ENCODE assay signal across 15 cellular contexts in the genomic region with DNA sequence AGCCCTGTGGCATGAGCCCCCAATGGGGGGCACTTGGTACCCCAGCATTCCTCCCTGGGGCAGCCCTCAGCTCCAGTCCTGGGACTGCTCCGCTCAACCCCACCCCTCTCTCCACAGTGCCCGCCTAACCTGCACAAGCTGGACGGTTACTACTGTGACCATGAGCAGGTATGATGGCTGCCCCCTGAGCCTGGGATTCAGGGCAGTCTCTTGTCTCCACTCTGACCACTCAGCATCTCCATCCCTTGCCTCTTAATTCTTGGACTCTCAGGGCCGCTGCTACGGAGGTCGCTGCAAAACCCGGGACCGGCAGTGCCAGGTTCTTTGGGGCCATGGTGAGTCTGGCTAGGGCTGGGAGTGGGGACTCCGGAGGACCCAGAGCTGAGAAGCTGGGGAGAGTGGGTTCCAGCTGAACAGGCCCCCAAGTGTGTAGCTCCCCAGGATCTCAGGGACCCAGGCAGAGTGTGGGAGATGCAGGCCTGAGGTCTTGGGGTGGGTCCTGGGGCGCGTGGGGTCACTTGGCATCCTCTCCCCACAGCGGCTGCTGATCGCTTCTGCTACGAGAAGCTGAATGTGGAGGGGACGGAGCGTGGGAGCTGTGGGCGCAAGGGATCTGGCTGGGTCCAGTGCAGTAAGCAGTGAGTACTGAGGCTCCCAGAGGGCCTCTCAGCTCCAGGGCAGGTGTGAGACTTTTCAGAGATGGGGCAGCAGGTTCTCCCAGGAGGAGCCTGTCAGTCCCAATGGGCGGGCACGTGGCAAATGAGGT. TPM values are rescaled to one million over a fixed set of nuclear protein-coding genes. Genes with fewer than 3 reads are reported as not detected.
DNase-seq lines count a peak whose midpoint lies in the region; ATAC-seq and TF ChIP-seq lines count a peak whose summit lies in the region.
"Had no signal": no experiment of that assay in that cellular context is flagged by ENCODE, and none has a peak within 500 bp of the region (broad histone marks: within the 10 kb centered on the region; RNA-seq: fewer than 3 reads in every experiment).

No MANE protein-coding gene starts in this region.

- H3K36me3 ChIP-seq in Karpas-422 (ENCODE audit: insufficient read depth, low read length): no peaks in the 10 kb centered on the region
- H3K36me3 ChIP-seq in rectal smooth muscle tissue (ENCODE audit: control insufficient read depth, insufficient read depth, low read length): no peaks in the 10 kb centered on the region
- H3K36me3 ChIP-seq: brain microvascular endothelial cell, gastroesophageal sphincter had no signal

- H4K20me1 ChIP-seq in Karpas-422 (ENCODE audit: insufficient read depth, low read depth, low read length): no peaks in the 10 kb centered on the region

- POLR2A ChIA-PET in activated CD8-positive, alpha-beta T cell treated with anti-CD3 and anti-CD28 coated beads, Interleukin-2, amount 10 ng/mL, durations not matched to agents 7 days and 5 days (lab: Charles Lee): interaction anchor here (0.9 to 1.1 kb wide), 2 partner anchors 87 to 285 kb away, joined by 4 to 6 read pairs; a partner anchor contains a TSS
- POLR2A ChIA-PET in activated CD8-positive, alpha-beta T cell treated with anti-CD3 and anti-CD28 coated beads for 36 hours (lab: Charles Lee): interaction anchor here (0.6 to 1.6 kb wide), 5 partner anchors 13 to 343 kb away, joined by 3 to 7 read pairs (median 4); no protein-coding TSS in a partner anchor

- CTCF ChIA-PET in activated CD8-positive, alpha-beta T cell treated with anti-CD3 and anti-CD28 coated beads, Interleukin-2, amount 10 ng/mL, durations not matched to agents 7 days and 5 days (lab: Charles Lee): interaction anchor here (1.1 to 8.3 kb wide), 8 partner anchors 10 to 322 kb away, joined by 3 to 161 read pairs (median 4); no protein-coding TSS in a partner anchor
- CTCF ChIA-PET in activated CD8-positive, alpha-beta T cell treated with anti-CD3 and anti-CD28 coated beads for 36 hours (lab: Charles Lee): interaction anchor here (1.2 to 13.0 kb wide), 7 partner anchors 9 to 359 kb away, joined by 4 to 205 read pairs (median 13); a partner anchor contains a TSS

- H3K4me1 Mint-ChIP-seq in activated CD8-positive, alpha-beta T cell treated with anti-CD3 and anti-CD28 coated beads, Interleukin-2, amount 10 ng/mL, durations not matched to agents 7 days and 5 days (ENCODE audit: low read depth): peaks cover 16% of the 10 kb centered on the region
- peaks cover 5% of the 10 kb centered on the region for H3K4me1 Mint-ChIP-seq in activated CD8-positive, alpha-beta T cell treated with anti-CD3 and anti-CD28 coated beads for 36 hours (ENCODE audit: low read depth)
- peaks cover 14 to 19% of the 10 kb centered on the region in 2 donors for H3K4me1 Mint-ChIP-seq in effector memory CD8-positive, alpha-beta T cell (ENCODE audit: low read depth in 2 of 2)

- ATAC-seq in activated CD8-positive, alpha-beta T cell treated with anti-CD3 and anti-CD28 coated beads, Interleukin-2, amount 10 ng/mL, durations not matched to agents 7 days and 5 days: no peak
- ATAC-seq in activated CD8-positive, alpha-beta T cell treated with anti-CD3 and anti-CD28 coated beads for 36 hours: no peak
- ATAC-seq in effector memory CD8-positive, alpha-beta T cell (replicated peaks): no peak
- ATAC-seq in left colon (no peak), GM18498 (IDR thresholded peaks at IDR 0.05; ENCODE audit: unreplicated experiment) (no peak)

- H3K27me3 Mint-ChIP-seq in activated CD8-positive, alpha-beta T cell treated with anti-CD3 and anti-CD28 coated beads, Interleukin-2, amount 10 ng/mL, durations not matched to agents 7 days and 5 days (ENCODE audit: low read depth): peaks cover 6% of the 10 kb centered on the region
- H3K27me3 Mint-ChIP-seq in activated CD8-positive, alpha-beta T cell treated with anti-CD3 and anti-CD28 coated beads for 36 hours: peaks cover 3% of the 10 kb centered on the region
- H3K27me3 Mint-ChIP-seq in effector memory CD8-positive, alpha-beta T cell: peaks cover 0 to 34% of the 10 kb centered on the region in 2 donors

- H3K4me1 ChIP-seq in Karpas-422 (ENCODE audit: low read length): peaks cover 28% of the 10 kb centered on the region
- H3K4me1 ChIP-seq in rectal smooth muscle tissue (ENCODE audit: control insufficient read depth, insufficient read depth, low read length): peaks cover 18% of the 10 kb centered on the region

- no peaks in the 10 kb centered on the region for H3K36me3 Mint-ChIP-seq in activated CD8-positive, alpha-beta T cell treated with anti-CD3 and anti-CD28 coated beads, Interleukin-2, amount 10 ng/mL, durations not matched to agents 7 days and 5 days (ENCODE audit: low read depth)
- H3K36me3 Mint-ChIP-seq in activated CD8-positive, alpha-beta T cell treated with anti-CD3 and anti-CD28 coated beads for 36 hours (ENCODE audit: low read depth): no peaks in the 10 kb centered on the region
- H3K36me3 Mint-ChIP-seq in effector memory CD8-positive, alpha-beta T cell (ENCODE audit: insufficient read depth): no peaks in the 10 kb centered on the region

- H3K9me3 ChIP-seq in Karpas-422 (ENCODE audit: low read length): no peaks in the 10 kb centered on the region
- H3K9me3 ChIP-seq: gastroesophageal sphincter, testis had no signal

- H3K4me3 Mint-ChIP-seq in activated CD8-positive, alpha-beta T cell treated with anti-CD3 and anti-CD28 coated beads, Interleukin-2, amount 10 ng/mL, durations not matched to agents 7 days and 5 days: peak overlapping the region; percentile 76
- H3K4me3 Mint-ChIP-seq in activated CD8-positive, alpha-beta T cell treated with anti-CD3 and anti-CD28 coated beads for 36 hours: no peak overlapping the region
- peak overlapping the region; percentile 90 to 91 for H3K4me3 Mint-ChIP-seq in effector memory CD8-positive, alpha-beta T cell

- no peaks in the 10 kb centered on the region for H3K27me3 ChIP-seq in Karpas-422 (ENCODE audit: low read length)
- H3K27me3 ChIP-seq in rectal smooth muscle tissue (ENCODE audit: control insufficient read depth, insufficient read depth, low read length): no peaks in the 10 kb centered on the region
- H3K27me3 ChIP-seq: brain microvascular endothelial cell, testis had no signal

- TF ChIP-seq CTCF in activated CD8-positive, alpha-beta T cell treated with anti-CD3 and anti-CD28 coated beads for 36 hours (IDR thresholded peaks at IDR 0.05): no peak

- H3K27ac Mint-ChIP-seq in activated CD8-positive, alpha-beta T cell treated with anti-CD3 and anti-CD28 coated beads, Interleukin-2, amount 10 ng/mL, durations not matched to agents 7 days and 5 days: no peak overlapping the region
- H3K27ac Mint-ChIP-seq in activated CD8-positive, alpha-beta T cell treated with anti-CD3 and anti-CD28 coated beads for 36 hours: no peak overlapping the region
- no peak overlapping the region for H3K27ac Mint-ChIP-seq in effector memory CD8-positive, alpha-beta T cell
- H3K27ac Mint-ChIP-seq: activated T-cell treated with anti-CD3 and anti-CD28 coated beads, Interleukin-2, amount 50 U/mL, for 24 hours had no signal

- no peaks in the 10 kb centered on the region for H3K9me2 ChIP-seq in Karpas-422 (replicated peaks; ENCODE audit: insufficient read depth, low read length)

- DNase-seq in activated CD8-positive, alpha-beta T cell treated with anti-CD3 and anti-CD28 coated beads, Interleukin-2, amount 10 ng/mL, durations not matched to agents 7 days and 5 days: no peak
- DNase-seq in activated CD8-positive, alpha-beta T cell treated with anti-CD3 and anti-CD28 coated beads for 36 hours: no peak
- no peak for DNase-seq in Karpas-422
- no peak for DNase-seq in effector memory CD8-positive, alpha-beta T cell
- DNase-seq in left colon: no peak
- DNase-seq in NCI-H345 (lab: John Stamatoyannopoulos, UW): no peak
- DNase-seq: activated T-cell treated with anti-CD3 and anti-CD28 coated beads, Interleukin-2, amount 50 U/mL, for 24 hours; brain microvascular endothelial cell; KBM-7; NCI-H2029 treated with DMSO at 0.1 percent for 48 hours had no signal

- no peak overlapping the region; the same call in 1 of the 2 replicates for H3K9ac ChIP-seq in Karpas-422 (ENCODE audit: low read length)
- H3K9ac ChIP-seq in rectal smooth muscle tissue (ENCODE audit: low read length): no peak overlapping the region

- H3K27ac ChIP-seq in Karpas-422 (ENCODE audit: low read length) (no peak overlapping the region), rectal smooth muscle tissue (ENCODE audit: low read depth, low read length) (peak overlapping the region; percentile 32)
- H3K27ac ChIP-seq: brain microvascular endothelial cell had no signal

- no peak overlapping the region; the same call in 1 of the 2 replicates for H3K4me3 ChIP-seq in Karpas-422 (ENCODE audit: low read length)
- H3K4me3 ChIP-seq in rectal smooth muscle tissue (ENCODE audit: low read length): peak overlapping the region; percentile 70

- H3K4me2 ChIP-seq in Karpas-422 (ENCODE audit: low read depth, low read length, poor library complexity, severe bottlenecking): peak overlapping the region; percentile 91

- intact Hi-C loops in activated CD8-positive, alpha-beta T cell treated with anti-CD3 and anti-CD28 coated beads for 36 hours (cut with micrococcal nuclease): no loop called here
- intact Hi-C loops in left colon (cut with DNase I, micrococcal nuclease): loop anchor here (5.0 kb wide), 2 partner anchors 85 to 90 kb away; no protein-coding TSS in a partner anchor

- no peak overlapping the region for H2AFZ ChIP-seq in Karpas-422 (ENCODE audit: low read length)

- H3K79me2 ChIP-seq in Karpas-422 (ENCODE audit: low read length): no peaks in the 10 kb centered on the region

- no peaks in the 10 kb centered on the region for H3K9me3 Mint-ChIP-seq in activated CD8-positive, alpha-beta T cell treated with anti-CD3 and anti-CD28 coated beads, Interleukin-2, amount 10 ng/mL, durations not matched to agents 7 days and 5 days (ENCODE audit: insufficient read depth)
- H3K9me3 Mint-ChIP-seq in activated CD8-positive, alpha-beta T cell treated with anti-CD3 and anti-CD28 coated beads for 36 hours: no peaks in the 10 kb centered on the region
- no peaks in the 10 kb centered on the region for H3K9me3 Mint-ChIP-seq in effector memory CD8-positive, alpha-beta T cell
- H3K9me3 Mint-ChIP-seq: activated T-cell treated with anti-CD3 and anti-CD28 coated beads, Interleukin-2, amount 50 U/mL, for 24 hours had no signal

RNA-seq across cellular contexts. Expression of a gene that starts 18.0 kb away (rescaled TPM):
- under 1 TPM; 0.24 to 0.39 TPM for total RNA-seq in activated CD8-positive, alpha-beta T cell treated with anti-CD3 and anti-CD28 coated beads, Interleukin-2, amount 10 ng/mL, durations not matched to agents 7 days and 5 days
- total RNA-seq in activated CD8-positive, alpha-beta T cell treated with anti-CD3 and anti-CD28 coated beads for 36 hours: under 1 TPM; 0.07 to 0.27 TPM
- 1.3 and 1.7 TPM in 2 replicates for total RNA-seq in Karpas-422 (2014; rRNA removed; shearing (Covaris generic); ENCODE audit: low replicate concordance)
- total RNA-seq in left colon: under 1 TPM in 1 of 2 donors, not detected in 1; 0.42 TPM
- total RNA-seq: smooth muscle cell had no signal

RNA-seq across cellular contexts. Expression of a gene that starts 53.3 kb away (rescaled TPM):
- total RNA-seq in activated CD8-positive, alpha-beta T cell treated with anti-CD3 and anti-CD28 coated beads, Interleukin-2, amount 10 ng/mL, durations not matched to agents 7 days and 5 days: 1 to 10 TPM; 1.6 to 2.2 TPM
- total RNA-seq in activated CD8-positive, alpha-beta T cell treated with anti-CD3 and anti-CD28 coated beads for 36 hours: 1 to 10 TPM; 5.6 TPM
- 0.07 and 0.86 TPM in 2 replicates for total RNA-seq in Karpas-422 (2014; rRNA removed; shearing (Covaris generic); ENCODE audit: low replicate concordance)
- 10 to 100 TPM in 1 of 2 donors, under 1 TPM in 1; 0.95 to 18.6 TPM for total RNA-seq in left colon
